ENCODE assay signal across 1 cellular context in the genomic region with DNA sequence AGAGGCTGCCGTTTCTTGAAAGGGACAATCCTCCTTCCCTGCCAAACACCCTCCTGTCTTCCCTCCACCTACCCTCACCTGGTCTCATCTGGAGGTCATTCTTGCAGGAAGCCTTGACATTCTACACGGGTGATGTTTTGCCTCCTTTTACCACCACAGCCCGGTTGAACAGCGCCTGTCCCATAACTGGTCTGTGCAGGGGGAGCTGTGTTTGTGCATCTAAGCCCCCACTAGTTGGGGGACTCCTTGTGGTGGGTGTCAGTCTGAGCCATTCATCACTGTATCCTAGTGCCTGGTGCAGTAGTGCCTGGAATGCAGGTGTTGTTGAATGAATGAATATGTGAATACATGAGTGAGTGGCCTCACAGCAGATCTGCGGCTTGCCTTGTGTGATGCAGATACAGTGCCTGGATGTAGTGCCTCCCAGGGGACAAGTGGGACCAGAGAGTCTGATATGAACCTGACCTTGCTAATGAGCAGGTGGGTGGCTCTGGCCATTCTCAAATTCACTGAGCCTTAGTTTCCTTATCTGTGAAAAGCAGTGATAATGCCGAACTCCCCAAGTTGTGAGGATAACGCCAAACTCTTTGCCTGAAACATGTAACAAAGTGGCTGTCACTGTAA.
TF ChIP-seq lines count a peak whose summit lies in the region.

No MANE protein-coding gene starts in this region.

TF ChIP-seq in K562, 482 proteins besides CTCF, POLR2A, EP300 and RAD21:
- TF ChIP-seq, protein P1, sequence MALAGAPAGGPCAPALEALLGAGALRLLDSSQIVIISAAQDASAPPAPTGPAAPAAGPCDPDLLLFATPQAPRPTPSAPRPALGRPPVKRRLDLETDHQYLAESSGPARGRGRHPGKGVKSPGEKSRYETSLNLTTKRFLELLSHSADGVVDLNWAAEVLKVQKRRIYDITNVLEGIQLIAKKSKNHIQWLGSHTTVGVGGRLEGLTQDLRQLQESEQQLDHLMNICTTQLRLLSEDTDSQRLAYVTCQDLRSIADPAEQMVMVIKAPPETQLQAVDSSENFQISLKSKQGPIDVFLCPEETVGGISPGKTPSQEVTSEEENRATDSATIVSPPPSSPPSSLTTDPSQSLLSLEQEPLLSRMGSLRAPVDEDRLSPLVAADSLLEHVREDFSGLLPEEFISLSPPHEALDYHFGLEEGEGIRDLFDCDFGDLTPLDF (CRISPR knock-in tag; IDR thresholded peaks at IDR 0.05), result no peak
- TF ChIP-seq POLR2G (IDR thresholded peaks at IDR 0.05; ENCODE audit: low read depth, low read length) (no peak), SNRNP70 (optimal IDR thresholded peaks at IDR 0.05; ENCODE audit: low read depth, low read length) (no peak), CEBPB (tag; IDR thresholded peaks at IDR 0.05) (no peak), CCNT2 (IDR thresholded peaks at IDR 0.05; ENCODE audit: borderline replicate concordance, extremely low read depth, insufficient read length, low read depth, low read length) (no peak), BACH1 (tag; IDR thresholded peaks at IDR 0.05) (no peak)
- TF ChIP-seq, protein P2, sequence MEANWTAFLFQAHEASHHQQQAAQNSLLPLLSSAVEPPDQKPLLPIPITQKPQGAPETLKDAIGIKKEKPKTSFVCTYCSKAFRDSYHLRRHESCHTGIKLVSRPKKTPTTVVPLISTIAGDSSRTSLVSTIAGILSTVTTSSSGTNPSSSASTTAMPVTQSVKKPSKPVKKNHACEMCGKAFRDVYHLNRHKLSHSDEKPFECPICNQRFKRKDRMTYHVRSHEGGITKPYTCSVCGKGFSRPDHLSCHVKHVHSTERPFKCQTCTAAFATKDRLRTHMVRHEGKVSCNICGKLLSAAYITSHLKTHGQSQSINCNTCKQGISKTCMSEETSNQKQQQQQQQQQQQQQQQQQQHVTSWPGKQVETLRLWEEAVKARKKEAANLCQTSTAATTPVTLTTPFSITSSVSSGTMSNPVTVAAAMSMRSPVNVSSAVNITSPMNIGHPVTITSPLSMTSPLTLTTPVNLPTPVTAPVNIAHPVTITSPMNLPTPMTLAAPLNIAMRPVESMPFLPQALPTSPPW (CRISPR knock-in tag; IDR thresholded peaks at IDR 0.05), result no peak
